ENCODE assay signal across 35 cellular contexts in the genomic region with DNA sequence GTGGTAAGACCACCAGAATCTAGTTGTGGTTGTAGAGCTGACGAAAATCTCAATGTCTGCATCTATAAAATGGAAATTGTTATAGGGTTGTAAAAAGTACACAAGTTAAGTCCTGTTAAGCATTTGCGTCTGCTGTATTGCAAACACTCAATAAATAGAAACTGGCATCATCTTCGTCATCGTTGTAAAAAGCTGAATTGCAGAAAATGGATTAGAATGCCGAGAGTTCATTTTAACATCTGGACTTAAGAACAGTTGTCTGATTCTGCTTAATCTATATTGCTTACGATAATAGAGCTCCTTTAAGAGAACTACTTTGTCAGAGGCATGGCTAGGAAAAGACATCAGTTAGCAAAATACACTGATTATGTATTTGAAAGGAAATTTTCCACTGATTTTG.
"Had no signal": no experiment of that assay in that cellular context is flagged by ENCODE, and none has a peak within 500 bp of the region (broad histone marks: within the 10 kb centered on the region; RNA-seq: fewer than 3 reads in every experiment).

No MANE protein-coding gene starts in this region.

- FAIRE-seq: colon, endometrium, endothelial cell of umbilical vein had no signal

- H3K36me3 ChIP-seq: adrenal gland, breast epithelium, esophagus squamous epithelium, gastrocnemius medialis had no signal

- H3K9me3 ChIP-seq: adrenal gland, ascending aorta, breast epithelium, esophagus squamous epithelium, gastrocnemius medialis, heart left ventricle had no signal

- H3K27me3 ChIP-seq: adrenal gland, ascending aorta, breast epithelium, cardiac muscle cell, esophagus squamous epithelium, gastrocnemius medialis, heart left ventricle had no signal

- H3K4me3 ChIP-seq: adrenal gland, ascending aorta, breast epithelium, cardiac muscle cell, esophagus squamous epithelium, gastrocnemius medialis, heart left ventricle had no signal

- ATAC-seq: activated CD4-positive, alpha-beta T cell treated with anti-CD3 and anti-CD28 coated beads for 36 hours; activated CD8-positive, alpha-beta memory T cell treated with anti-CD3 and anti-CD28 coated beads, Interleukin-2, amount 10 ng/mL, durations not matched to agents 7 days and 5 days; activated CD8-positive, alpha-beta T cell treated with anti-CD3 and anti-CD28 coated beads, Interleukin-2, amount 10 ng/mL, durations not matched to agents 7 days and 5 days; activated naive CD8-positive, alpha-beta T cell treated with anti-CD3 and anti-CD28 coated beads, Interleukin-2, amount 50 U/mL, for 24 hours; gastrocnemius medialis; heart left ventricle; T-helper 17 cell had no signal

- H3K4me1 ChIP-seq: adrenal gland, ascending aorta, breast epithelium, esophagus squamous epithelium, gastrocnemius medialis, heart left ventricle had no signal

- H3K27ac ChIP-seq: adrenal gland, ascending aorta, breast epithelium, cardiac muscle cell, epithelial cell of prostate, esophagus squamous epithelium, gastrocnemius medialis, heart left ventricle had no signal

- DNase-seq: activated CD4-positive, alpha-beta memory T cell treated with anti-CD3 and anti-CD28 coated beads for 36 hours; activated CD4-positive, alpha-beta T cell treated with anti-CD3 and anti-CD28 coated beads for 36 hours; activated CD4-positive, alpha-beta T cell treated with anti-CD3 and anti-CD28 coated beads, Interleukin-2, amount 10 ng/mL, durations not matched to agents 24 days and 14 days; activated CD4-positive, CD25-positive, alpha-beta regulatory T cell; activated CD4-positive, CD25-positive, alpha-beta regulatory T cell treated with anti-CD3 and anti-CD28 coated beads, Interleukin-2, amount 50 U/mL, for 72 hours; activated CD8-positive, alpha-beta memory T cell treated with anti-CD3 and anti-CD28 coated beads, Interleukin-2, amount 10 ng/mL, durations not matched to agents 7 days and 5 days; activated CD8-positive, alpha-beta memory T cell treated with anti-CD3 and anti-CD28 coated beads, Interleukin-2, amount 50 U/mL, for 4 hours; activated CD8-positive, alpha-beta T cell treated with anti-CD3 and anti-CD28 coated beads, Interleukin-2, amount 10 ng/mL, durations not matched to agents 7 days and 5 days; activated effector memory CD4-positive, alpha-beta T cell treated with anti-CD3 and anti-CD28 coated beads, Interleukin-2, amount 50 U/mL, for 16 hours; activated naive CD4-positive, alpha-beta T cell treated with anti-CD3 and anti-CD28 coated beads for 36 hours; activated naive CD8-positive, alpha-beta T cell treated with anti-CD3 and anti-CD28 coated beads for 36 hours; activated naive CD8-positive, alpha-beta T cell treated with anti-CD3 and anti-CD28 coated beads, Interleukin-2, amount 50 U/mL, for 24 hours; activated T-cell treated with anti-CD3 and anti-CD28 coated beads, Interleukin-2, amount 50 U/mL, for 1 hour; activated T-cell treated with anti-CD3 and anti-CD28 coated beads, Interleukin-2, amount 50 U/mL, for 48 hours; adrenal gland; amygdala; central memory CD4-positive, alpha-beta T cell; cortex of kidney; dermis blood vessel endothelial cell; effector CD8-positive, alpha-beta T cell; esophagus squamous epithelium; foreskin fibroblast; gastrocnemius medialis; glutamatergic neuron; heart left ventricle; T-helper 1 cell; T-helper 17 cell; T1000 had no signal
